In genomic region chr19:42606660-42607351, GRCh38 we compare ENCODE assay signal across 8 cellular contexts. TPM values are rescaled to one million over a fixed set of nuclear protein-coding genes. Genes with fewer than 3 reads are reported as not detected.
DNase-seq lines count a peak whose midpoint lies in the region; ATAC-seq and TF ChIP-seq lines count a peak whose summit lies in the region.

No MANE protein-coding gene starts in this region.

- H3K36me3 ChIP-seq in BJ (ENCODE audit: control insufficient read depth, insufficient read depth, low read length) (no peaks in the 10 kb centered on the region), GM23248 (ENCODE audit: low read depth) (no peaks in the 10 kb centered on the region)

- peaks cover 6% of the 10 kb centered on the region for H3K27me3 Mint-ChIP-seq in progenitor cell of endocrine pancreas

- WGBS in GM23248 (ENCODE audit: low coverage in 1 of 2, low lambda C conversion rate in 2 of 2, missing lambda C conversion rate in 2 of 2), 2 experiments = 33 to 36% methylated on average over 13 to 14 of the region's 14 CpGs

- no peak overlapping the region for H3K4me3 Mint-ChIP-seq in progenitor cell of endocrine pancreas (ENCODE audit: low read depth)

- H3K4me3 ChIP-seq in BJ (ENCODE audit: low read depth, low read length) (no peak overlapping the region), GM23248 (no peak overlapping the region), foreskin fibroblast (ENCODE audit: low read depth in 1 of 2, low read length in 2 of 2) (no peak overlapping the region)

- no peak overlapping the region for H3K4me2 ChIP-seq in GM23248 (ENCODE audit: unreplicated experiment)

- no peaks in the 10 kb centered on the region for H3K9me3 ChIP-seq in GM23248 (ENCODE audit: low read depth)

- H3K9me2 ChIP-seq in GM23248 (ENCODE audit: insufficient read depth) = no peaks in the 10 kb centered on the region

- H3K27me3 ChIP-seq in BJ (ENCODE audit: control insufficient read depth, insufficient read depth, low read length) (no peaks in the 10 kb centered on the region), GM23248 (replicated peaks; ENCODE audit: insufficient read depth) (peaks cover 17% of the 10 kb centered on the region)

- H3K27ac Mint-ChIP-seq in progenitor cell of endocrine pancreas = no peak overlapping the region

- H3K9me3 Mint-ChIP-seq in progenitor cell of endocrine pancreas (ENCODE audit: low read depth) = peaks cover 13% of the 10 kb centered on the region

- no peak overlapping the region for H2AFZ ChIP-seq in GM23248

- H3K4me1 ChIP-seq in GM23248 (ENCODE audit: insufficient read depth) = no peaks in the 10 kb centered on the region

- H3K4me1 Mint-ChIP-seq in progenitor cell of endocrine pancreas (ENCODE audit: low read depth) = no peaks in the 10 kb centered on the region

- no peak for ATAC-seq in GM21360 (IDR thresholded peaks at IDR 0.05; ENCODE audit: unreplicated experiment)
- no peak for ATAC-seq in GM21619 (IDR thresholded peaks at IDR 0.05; ENCODE audit: unreplicated experiment)

- POLR2A ChIA-PET in BJ (lab: Charles Lee) = no interaction called here

- H3K36me3 Mint-ChIP-seq in progenitor cell of endocrine pancreas (ENCODE audit: insufficient read depth) = peaks cover 2% of the 10 kb centered on the region

- TF ChIP-seq CTCF in BJ (IDR thresholded peaks at IDR 0.05; ENCODE audit: insufficient read depth, low read depth, low read length) (peak; percentile 78), foreskin fibroblast (IDR thresholded peaks at IDR 0.05; ENCODE audit: low read depth, low read length) (peak; percentile 74), progenitor cell of endocrine pancreas (IDR thresholded peaks at IDR 0.05; ENCODE audit: unreplicated experiment) (peak; percentile 58)

- no peaks in the 10 kb centered on the region for H4K20me1 ChIP-seq in GM23248 (ENCODE audit: insufficient read depth)

- H3K27ac ChIP-seq in GM23248 = no peak overlapping the region

- no peaks in the 10 kb centered on the region for H3F3A ChIP-seq in GM23248 (ENCODE audit: insufficient read depth)

- CTCF ChIA-PET in BJ (lab: Yijun Ruan, JAX) = interaction anchor here (0.8 to 3.5 kb wide), 5 partner anchors 11 to 147 kb away, joined by 3 to 19 read pairs (median 4); partner anchors contain the start of gene CEACAM8

- DNase-seq in BJ (ENCODE audit: low read depth) = no peak
- peak; percentile 60 for DNase-seq in GM23248
- peak; percentile 78 for DNase-seq in NCI-H82 (lab: John Stamatoyannopoulos, UW)
- peak; percentile 21 for DNase-seq in activated T-cell treated with anti-CD3 and anti-CD28 coated beads for 4 hours
- peak; percentile 14 to 39 for DNase-seq in foreskin fibroblast
- DNase-seq in progenitor cell of endocrine pancreas (ENCODE audit: low spot score, unreplicated experiment) = no peak

- H3K79me2 ChIP-seq in GM23248 (ENCODE audit: insufficient read depth) = no peaks in the 10 kb centered on the region

- no peak overlapping the region for H3K9ac ChIP-seq in GM23248

- in situ Hi-C loops in GM23248 (cut with MboI) = no loop called here

RNA-seq across cellular contexts. Expression of gene CEACAM8, which starts 12.1 kb away (rescaled TPM):
- polyA plus RNA-seq in BJ (2011; rRNA removed) (not detected in 2 replicates), GM23248 (2016; fragmentation: Nextera tagmentation; extraction: Ambion mirVana) (not detected in 2 replicates)
- polyA minus RNA-seq in BJ (2011; rRNA and poly(A)+ RNA removed) = not detected in 2 replicates
- not detected in 2 replicates for total RNA-seq in GM23248 (2014; rRNA removed; shearing (Covaris generic))
- not detected in 2 replicates for total RNA-seq in progenitor cell of endocrine pancreas

Comparison
In these comparisons a context has a peak if more than half of its experiments do, and no peak if none do; other contexts are left out.
1. DNase-seq: peak in GM23248 (single experiment), NCI-H82 (single experiment), activated T-cell treated with anti-CD3 and anti-CD28 coated beads for 4 hours (single experiment) and foreskin fibroblast (2 of 2); none in BJ (single experiment) and progenitor cell of endocrine pancreas (single experiment).
2. Peak in every context shown above with its lines, with median percentiles within 50 percentile points of each other: CTCF ChIP-seq.